28 cellular contexts compared by ENCODE assay signal in genomic region chr4:70449220-70449619, GRCh38. TPM values are rescaled to one million over a fixed set of nuclear protein-coding genes. Genes with fewer than 3 reads are reported as not detected.
DNase-seq lines count a peak whose midpoint lies in the region; ATAC-seq and TF ChIP-seq lines count a peak whose summit lies in the region.
"Had no signal": no experiment of that assay in that cellular context is flagged by ENCODE, and none has a peak within 500 bp of the region (broad histone marks: within the 10 kb centered on the region; RNA-seq: fewer than 3 reads in every experiment).

No MANE protein-coding gene starts in this region.

- H3K27ac ChIP-seq in Peyer's patch = no peak overlapping the region
- H3K27ac ChIP-seq: esophagus muscularis mucosa, left lung, psoas muscle, uterus had no signal

- H3K4me1 ChIP-seq in Peyer's patch = no peaks in the 10 kb centered on the region
- H3K4me1 ChIP-seq: esophagus muscularis mucosa, HAP-1, left lung, psoas muscle, uterus had no signal

- no peak overlapping the region for H3K4me3 ChIP-seq in Peyer's patch
- H3K4me3 ChIP-seq: esophagus muscularis mucosa, HAP-1, left lung, psoas muscle, uterus had no signal

- H3K36me3 ChIP-seq in Peyer's patch = no peaks in the 10 kb centered on the region
- H3K36me3 ChIP-seq: esophagus muscularis mucosa, HAP-1, left lung, uterus had no signal

- no peaks in the 10 kb centered on the region for H3K9me3 ChIP-seq in Peyer's patch
- H3K9me3 ChIP-seq: HAP-1, psoas muscle, uterus had no signal

- no peak for TF ChIP-seq CTCF in Peyer's patch (IDR thresholded peaks at IDR 0.05)

- TF ChIP-seq POLR2A in Peyer's patch (IDR thresholded peaks at IDR 0.05) = no peak

- peak; percentile 53 for ATAC-seq in GM18517 (IDR thresholded peaks at IDR 0.05; ENCODE audit: unreplicated experiment)
- peak; percentile 78 for ATAC-seq in GM19463 (IDR thresholded peaks at IDR 0.05; ENCODE audit: unreplicated experiment)
- ATAC-seq in HG02678 (IDR thresholded peaks at IDR 0.05; ENCODE audit: unreplicated experiment) = peak; percentile 64
- ATAC-seq in HG03442 (IDR thresholded peaks at IDR 0.05; ENCODE audit: unreplicated experiment) = peak; percentile 84
- ATAC-seq: left lung, psoas muscle had no signal

- DNase-seq in AG08396 (ENCODE audit: low spot score) = no peak
- no peak for DNase-seq in HCEC 1CT
- DNase-seq in SKM-1 treated with dmso at 0.1 percent for 144 hours (lab: John Stamatoyannopoulos, UW; ENCODE audit: unreplicated experiment) = no peak
- no peak for DNase-seq in Peyer's patch
- DNase-seq: activated naive CD4-positive, alpha-beta T cell treated with anti-CD3 and anti-CD28 coated beads for 36 hours; activated T-cell treated with anti-CD3 and anti-CD28 coated beads for 4 hours; anterior cingulate cortex; CD8-positive, alpha-beta memory T cell; DND-41; effector CD4-positive, alpha-beta T cell; left lung; NCI-H1092; NCI-H2107; NCI-H524; psoas muscle; SHP77 treated with DMSO at 0.1 percent for 48 hours; small intestine; stimulated activated CD4-positive, alpha-beta T cell treated with anti-CD3 and anti-CD28 coated beads, Interleukin-4, amount 100 ng/mL, for 24 hours; T-helper 1 cell; uterus had no signal

- H3K27me3 ChIP-seq in Peyer's patch = no peaks in the 10 kb centered on the region
- H3K27me3 ChIP-seq: esophagus muscularis mucosa, left lung, uterus had no signal

RNA-seq across cellular contexts. Expression of gene MUC7, which starts 22.8 kb away (rescaled TPM):
- not detected for total RNA-seq in Peyer's patch
- total RNA-seq: activated naive CD4-positive, alpha-beta T cell treated with anti-CD3 and anti-CD28 coated beads for 36 hours; CD8-positive, alpha-beta memory T cell; esophagus muscularis mucosa; HT-29; left lung; neural crest cell; psoas muscle; uterus had no signal

RNA-seq across cellular contexts. Expression of gene OPRPN, which starts 51.5 kb away (rescaled TPM):
- total RNA-seq in Peyer's patch = not detected
- total RNA-seq: activated naive CD4-positive, alpha-beta T cell treated with anti-CD3 and anti-CD28 coated beads for 36 hours; CD8-positive, alpha-beta memory T cell; esophagus muscularis mucosa; HT-29; left lung; neural crest cell; psoas muscle; uterus had no signal
